1 cellular context compared by ENCODE assay signal in genomic region chr2:56347881-56348280, GRCh38.
TF ChIP-seq lines count a peak whose summit lies in the region.

No MANE protein-coding gene starts in this region.

TF ChIP-seq in GM23338, 12 proteins besides CTCF, POLR2A, EP300 and RAD21 (continued from another document):
- no peak for TF ChIP-seq ZNF462 (CRISPR knock-in tag; IDR thresholded peaks at IDR 0.05)
